8 cellular contexts compared by ENCODE assay signal in the genomic region with DNA sequence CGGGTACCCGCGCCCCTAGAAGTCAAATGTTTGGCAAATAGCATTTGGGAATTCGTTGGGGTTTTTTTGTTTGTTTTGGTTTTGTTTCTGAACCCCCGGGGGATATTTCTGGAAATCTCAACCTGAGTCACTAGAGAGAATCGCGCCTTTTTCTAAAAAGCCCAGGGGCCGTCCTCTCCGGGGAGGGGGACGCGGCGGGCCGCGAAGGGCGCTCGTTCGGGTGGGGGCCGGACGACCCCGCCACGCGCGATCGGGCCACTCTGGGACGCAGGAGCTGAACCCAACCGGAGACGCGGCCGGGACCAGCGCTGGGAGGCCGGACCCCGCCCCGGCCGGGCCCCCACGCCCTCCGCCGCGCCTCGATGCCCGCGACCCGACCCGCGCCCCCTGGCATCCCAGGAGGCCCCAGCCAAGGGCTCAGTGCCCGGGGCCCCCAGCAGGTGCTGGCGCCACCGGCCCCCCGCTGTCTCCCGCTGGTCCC. TPM values are rescaled to one million over a fixed set of nuclear protein-coding genes. Genes with fewer than 3 reads are reported as not detected.
DNase-seq lines count a peak whose midpoint lies in the region; ATAC-seq and TF ChIP-seq lines count a peak whose summit lies in the region.

No MANE protein-coding gene starts in this region.

- peak overlapping the region; percentile 85 for H3K27ac Mint-ChIP-seq in activated T-helper 17 cell treated with anti-CD3 and anti-CD28 coated beads, Interleukin-2, amount 50 U/mL, for 72 hours

- intact Hi-C loops in left ventricle myocardium inferior (cut with micrococcal nuclease): no loop called here

- H3K36me3 ChIP-seq in left ventricle myocardium inferior (no peaks in the 10 kb centered on the region), skeletal muscle tissue (ENCODE audit: control insufficient read depth in 3 of 3, insufficient read depth in 3 of 3, low read length in 3 of 3) (no peaks in the 10 kb centered on the region)

- H3K4me3 Mint-ChIP-seq in activated T-helper 17 cell treated with anti-CD3 and anti-CD28 coated beads, Interleukin-2, amount 50 U/mL, for 72 hours: peak overlapping the region; percentile 78

- peaks cover 6% of the 10 kb centered on the region for H3K9me3 ChIP-seq in left ventricle myocardium inferior (replicated peaks)
- H3K9me3 ChIP-seq in skeletal muscle tissue (ENCODE audit: control insufficient read depth in 3 of 3, low read length in 3 of 3): no peaks in the 10 kb centered on the region

- H3K4me1 ChIP-seq in left ventricle myocardium inferior (peaks cover 54% of the 10 kb centered on the region), skeletal muscle tissue (ENCODE audit: control insufficient read depth in 3 of 3, insufficient read depth in 3 of 3, low read length in 3 of 3) (peaks cover 17 to 39% (median 34%) of the 10 kb centered on the region in 3 donors)

- H3K27me3 Mint-ChIP-seq in activated T-helper 17 cell treated with anti-CD3 and anti-CD28 coated beads, Interleukin-2, amount 50 U/mL, for 72 hours: no peaks in the 10 kb centered on the region

- H3K27me3 ChIP-seq in left ventricle myocardium inferior (ENCODE audit: low read depth): peaks cover 12% of the 10 kb centered on the region
- no peaks in the 10 kb centered on the region for H3K27me3 ChIP-seq in skeletal muscle tissue (ENCODE audit: control insufficient read depth in 3 of 3, insufficient read depth in 3 of 3, low read length in 3 of 3)

- peaks cover 38% of the 10 kb centered on the region for H3K36me3 Mint-ChIP-seq in activated T-helper 17 cell treated with anti-CD3 and anti-CD28 coated beads, Interleukin-2, amount 50 U/mL, for 72 hours (ENCODE audit: low read depth)

- peak overlapping the region; percentile 69 to 91 (median 85) for H3K9ac ChIP-seq in skeletal muscle tissue (ENCODE audit: low read depth in 1 of 3, low read length in 3 of 3)

- DNase-seq in left ventricle myocardium inferior (peak; percentile 20), NCI-H1092 treated with DMSO at 0.1 percent for 48 hours (lab: John Stamatoyannopoulos, UW) (no peak), NCI-H1694 (lab: John Stamatoyannopoulos, UW) (no peak)
- no peak for DNase-seq in activated CD4-positive, CD25-positive, alpha-beta regulatory T cell (lab: John Stamatoyannopoulos, UW)

- ATAC-seq in GM18505 (IDR thresholded peaks at IDR 0.05; ENCODE audit: unreplicated experiment): peak; percentile 8
- ATAC-seq in HG02870 (IDR thresholded peaks at IDR 0.05; ENCODE audit: unreplicated experiment): peak; percentile 15
- peak; percentile 15 for ATAC-seq in activated T-helper 17 cell treated with anti-CD3 and anti-CD28 coated beads, Interleukin-2, amount 50 U/mL, for 72 hours (replicated peaks)

- TF ChIP-seq CTCF in left ventricle myocardium inferior (IDR thresholded peaks at IDR 0.05; ENCODE audit: borderline replicate concordance): no peak

- H3K4me3 ChIP-seq in left ventricle myocardium inferior: peak overlapping the region; percentile 73
- peak overlapping the region; percentile 55 to 81 (median 66) for H3K4me3 ChIP-seq in skeletal muscle tissue (ENCODE audit: low read length in 3 of 3)

- H3K9me3 Mint-ChIP-seq in activated T-helper 17 cell treated with anti-CD3 and anti-CD28 coated beads, Interleukin-2, amount 50 U/mL, for 72 hours: no peaks in the 10 kb centered on the region

- H3K27ac ChIP-seq in left ventricle myocardium inferior (replicated peaks) (peak overlapping the region; percentile 90), skeletal muscle tissue (ENCODE audit: low read depth, low read length) (peak overlapping the region; percentile 77)

- H3K4me1 Mint-ChIP-seq in activated T-helper 17 cell treated with anti-CD3 and anti-CD28 coated beads, Interleukin-2, amount 50 U/mL, for 72 hours: peaks cover 21% of the 10 kb centered on the region

- no peak for TF ChIP-seq POLR2A in GM18505 (IDR thresholded peaks at IDR 0.05; ENCODE audit: borderline replicate concordance, extremely low read depth, insufficient read depth, insufficient read length)

RNA-seq across cellular contexts. Expression of a gene that starts 0.3 kb away (rescaled TPM):
- 10 to 100 TPM; 66.0 to 82.9 TPM for total RNA-seq in activated T-helper 17 cell treated with anti-CD3 and anti-CD28 coated beads, Interleukin-2, amount 50 U/mL, for 72 hours
- total RNA-seq in left ventricle myocardium inferior: 55.6 TPM
- total RNA-seq in skeletal muscle tissue: 17.2 TPM
